ENCODE assay signal across 9 cellular contexts in genomic region chr9:137620581-137620980, GRCh38. TPM values are rescaled to one million over a fixed set of nuclear protein-coding genes. Genes with fewer than 3 reads are reported as not detected.
DNase-seq lines count a peak whose midpoint lies in the region; ATAC-seq and TF ChIP-seq lines count a peak whose summit lies in the region.
"Had no signal": no experiment of that assay in that cellular context is flagged by ENCODE, and none has a peak within 500 bp of the region (broad histone marks: within the 10 kb centered on the region; RNA-seq: fewer than 3 reads in every experiment).

No MANE protein-coding gene starts in this region.

- POLR2A ChIA-PET in CD8-positive, alpha-beta memory T cell (lab: Charles Lee): interaction anchor here (1.1 kb wide), 1 partner anchor 27 kb away, joined by 9 read pairs; no protein-coding TSS in a partner anchor

- CTCF ChIA-PET in CD8-positive, alpha-beta memory T cell (lab: Charles Lee): interaction anchor here (2.1 kb wide), 1 partner anchor 8 kb away, joined by 7 read pairs; no protein-coding TSS in a partner anchor

- peaks cover 45 to 55% (median 52%) of the 10 kb centered on the region in 3 donors for H3K4me1 Mint-ChIP-seq in CD8-positive, alpha-beta memory T cell
- H3K4me1 Mint-ChIP-seq in dendritic cell treated with granulocyte-macrophage colony-stimulating factor and Interleukin-4, amounts not matched to agents 40 ng/mL and 50 ng/mL, for 4 days (ENCODE audit: low read depth): peaks cover 49% of the 10 kb centered on the region

- H3K9me3 Mint-ChIP-seq in CD8-positive, alpha-beta memory T cell: no peaks in the 10 kb centered on the region
- H3K9me3 Mint-ChIP-seq in dendritic cell treated with granulocyte-macrophage colony-stimulating factor and Interleukin-4, amounts not matched to agents 40 ng/mL and 50 ng/mL, for 4 days: no peaks in the 10 kb centered on the region

- H2AFZ ChIP-seq in Loucy (ENCODE audit: low read length) (no peak overlapping the region), osteoblast (ENCODE audit: low read length) (no peak overlapping the region)

- peaks cover 39% of the 10 kb centered on the region for H3K4me1 ChIP-seq in CD8-positive, alpha-beta memory T cell (ENCODE audit: insufficient read depth, low read length)
- H3K4me1 ChIP-seq in Loucy (ENCODE audit: insufficient read depth, low read length, poor library complexity, severe bottlenecking) (peaks cover 36% of the 10 kb centered on the region), osteoblast (ENCODE audit: insufficient read depth, low read length) (peaks cover 25% of the 10 kb centered on the region)

- peaks cover 92% of the 10 kb centered on the region for H3K79me2 ChIP-seq in Loucy (ENCODE audit: insufficient read depth, low read length)
- H3K79me2 ChIP-seq in osteoblast (ENCODE audit: insufficient read depth, low read length): peaks cover 81% of the 10 kb centered on the region

- no peaks in the 10 kb centered on the region for H3F3A ChIP-seq in Loucy (ENCODE audit: low read depth)

- TF ChIP-seq CTCF in Loucy (conservative IDR thresholded peaks at IDR 0.05; ENCODE audit: low read length) (no peak), osteoblast (IDR thresholded peaks at IDR 0.05; ENCODE audit: extremely low read depth, low read depth, low read length) (no peak), GM20000 (IDR thresholded peaks at IDR 0.05; ENCODE audit: extremely low read depth, missing control alignments) (no peak)

- ATAC-seq in HG03175 (IDR thresholded peaks at IDR 0.05; ENCODE audit: unreplicated experiment): no peak
- ATAC-seq in GM21526 (IDR thresholded peaks at IDR 0.05; ENCODE audit: low FRiP score, unreplicated experiment): no peak

- peak overlapping the region; percentile 95 for H3K4me2 ChIP-seq in Loucy (ENCODE audit: low read depth, low read length, poor library complexity, severe bottlenecking)
- H3K4me2 ChIP-seq in osteoblast (ENCODE audit: insufficient read depth, low read length): peak overlapping the region; percentile 80

- peak overlapping the region; percentile 11 for H3K4me3 ChIP-seq in CD8-positive, alpha-beta memory T cell (ENCODE audit: low read length)
- H3K4me3 ChIP-seq in Loucy (ENCODE audit: low read length, poor library complexity, severe bottlenecking) (peak overlapping the region; percentile 97), osteoblast (ENCODE audit: insufficient read depth, low read length) (no peak overlapping the region)

- peaks cover 63% of the 10 kb centered on the region for H4K20me1 ChIP-seq in Loucy (ENCODE audit: insufficient read depth, low read length, poor library complexity, severe bottlenecking)
- peaks cover 32% of the 10 kb centered on the region for H4K20me1 ChIP-seq in osteoblast (ENCODE audit: insufficient read depth, low read length)

- no peak for DNase-seq in CD8-positive, alpha-beta memory T cell
- DNase-seq in osteoblast (ENCODE audit: insufficient read length, low spot score, missing footprints) (peak; percentile 19), GM20000 (ENCODE audit: low spot score) (no peak)
- DNase-seq: effector CD4-positive, alpha-beta T cell; GF-D8 had no signal

- H3K4me3 Mint-ChIP-seq in CD8-positive, alpha-beta memory T cell: peak overlapping the region; percentile 42 to 87 (median 66)
- H3K4me3 Mint-ChIP-seq in dendritic cell treated with granulocyte-macrophage colony-stimulating factor and Interleukin-4, amounts not matched to agents 40 ng/mL and 50 ng/mL, for 4 days: peak overlapping the region; percentile 13

- no peak overlapping the region for H3K27ac ChIP-seq in CD8-positive, alpha-beta memory T cell (ENCODE audit: low read depth, low read length)
- H3K27ac ChIP-seq in osteoblast (ENCODE audit: low read depth, low read length): no peak overlapping the region

- no peaks in the 10 kb centered on the region for H3K27me3 Mint-ChIP-seq in CD8-positive, alpha-beta memory T cell
- H3K27me3 Mint-ChIP-seq in dendritic cell treated with granulocyte-macrophage colony-stimulating factor and Interleukin-4, amounts not matched to agents 40 ng/mL and 50 ng/mL, for 4 days: no peaks in the 10 kb centered on the region

- no peaks in the 10 kb centered on the region for H3K36me3 ChIP-seq in CD8-positive, alpha-beta memory T cell (ENCODE audit: insufficient read depth, low read length)
- H3K36me3 ChIP-seq in Loucy (ENCODE audit: insufficient read depth, low read length) (no peaks in the 10 kb centered on the region), osteoblast (ENCODE audit: insufficient read depth, low read length) (peaks cover 7% of the 10 kb centered on the region)

- H3K27me3 ChIP-seq in CD8-positive, alpha-beta memory T cell (ENCODE audit: insufficient read depth, low read length, poor library complexity, severe bottlenecking): no peaks in the 10 kb centered on the region
- H3K27me3 ChIP-seq in Loucy (ENCODE audit: insufficient read depth, low read length, poor library complexity, severe bottlenecking): no peaks in the 10 kb centered on the region
- no peaks in the 10 kb centered on the region for H3K27me3 ChIP-seq in osteoblast (ENCODE audit: insufficient read depth, low read length)

- intact Hi-C loops in dendritic cell treated with granulocyte-macrophage colony-stimulating factor and Interleukin-4, amounts not matched to agents 40 ng/mL and 50 ng/mL, for 4 days (cut with micrococcal nuclease): no loop called here

- H3K9me3 ChIP-seq in CD8-positive, alpha-beta memory T cell (ENCODE audit: low read length): no peaks in the 10 kb centered on the region
- H3K9me3 ChIP-seq in Loucy (ENCODE audit: insufficient read depth, low read depth, low read length) (no peaks in the 10 kb centered on the region), osteoblast (ENCODE audit: low read depth, low read length) (no peaks in the 10 kb centered on the region)

- peak overlapping the region; percentile 89 for H3K9ac ChIP-seq in Loucy (ENCODE audit: low read depth, low read length, poor library complexity, severe bottlenecking)

- H3K36me3 Mint-ChIP-seq in CD8-positive, alpha-beta memory T cell: peaks cover 0 to 21% (median 2%) of the 10 kb centered on the region in 3 donors
- peaks cover 45% of the 10 kb centered on the region for H3K36me3 Mint-ChIP-seq in dendritic cell treated with granulocyte-macrophage colony-stimulating factor and Interleukin-4, amounts not matched to agents 40 ng/mL and 50 ng/mL, for 4 days (ENCODE audit: low read depth)

- no peaks in the 10 kb centered on the region for H3K9me2 ChIP-seq in Loucy (replicated peaks; ENCODE audit: low read depth, low read length)

- peak overlapping the region in 5 of 8 donors; percentile 50 to 93 (median 90) for H3K27ac Mint-ChIP-seq in CD8-positive, alpha-beta memory T cell
- H3K27ac Mint-ChIP-seq in dendritic cell treated with granulocyte-macrophage colony-stimulating factor and Interleukin-4, amounts not matched to agents 40 ng/mL and 50 ng/mL, for 4 days: no peak overlapping the region

RNA-seq across cellular contexts. Expression of gene EHMT1, which starts 1.8 kb away (rescaled TPM):
- 10 to 100 TPM; 68.9 to 74.6 TPM for total RNA-seq in CD8-positive, alpha-beta memory T cell
- 37.0 TPM for polyA plus RNA-seq in CD8-positive, alpha-beta memory T cell
- 38.0 and 46.3 TPM in 2 replicates for total RNA-seq in osteoblast

RNA-seq across cellular contexts. Expression of gene ARRDC1, which starts 15.1 kb away (rescaled TPM):
- total RNA-seq in CD8-positive, alpha-beta memory T cell: 10 to 100 TPM; 30.8 to 35.2 TPM
- 54.4 TPM for polyA plus RNA-seq in CD8-positive, alpha-beta memory T cell
- total RNA-seq in osteoblast: 11.9 and 15.0 TPM in 2 replicates

RNA-seq across cellular contexts. Expression of gene ZMYND19, which starts 30.3 kb away (rescaled TPM):
- 10 to 100 TPM; 71.2 to 72.5 TPM for total RNA-seq in CD8-positive, alpha-beta memory T cell
- polyA plus RNA-seq in CD8-positive, alpha-beta memory T cell: 11.2 TPM
- total RNA-seq in osteoblast: 10.5 and 14.1 TPM in 2 replicates

RNA-seq across cellular contexts. Expression of gene DPH7, which starts 41.9 kb away (rescaled TPM):
- 10 to 100 TPM; 37.3 to 38.2 TPM for total RNA-seq in CD8-positive, alpha-beta memory T cell
- polyA plus RNA-seq in CD8-positive, alpha-beta memory T cell: 31.3 TPM
- total RNA-seq in osteoblast: 20.3 and 26.2 TPM in 2 replicates
